ENCODE assay signal across 8 cellular contexts in the genomic region with DNA sequence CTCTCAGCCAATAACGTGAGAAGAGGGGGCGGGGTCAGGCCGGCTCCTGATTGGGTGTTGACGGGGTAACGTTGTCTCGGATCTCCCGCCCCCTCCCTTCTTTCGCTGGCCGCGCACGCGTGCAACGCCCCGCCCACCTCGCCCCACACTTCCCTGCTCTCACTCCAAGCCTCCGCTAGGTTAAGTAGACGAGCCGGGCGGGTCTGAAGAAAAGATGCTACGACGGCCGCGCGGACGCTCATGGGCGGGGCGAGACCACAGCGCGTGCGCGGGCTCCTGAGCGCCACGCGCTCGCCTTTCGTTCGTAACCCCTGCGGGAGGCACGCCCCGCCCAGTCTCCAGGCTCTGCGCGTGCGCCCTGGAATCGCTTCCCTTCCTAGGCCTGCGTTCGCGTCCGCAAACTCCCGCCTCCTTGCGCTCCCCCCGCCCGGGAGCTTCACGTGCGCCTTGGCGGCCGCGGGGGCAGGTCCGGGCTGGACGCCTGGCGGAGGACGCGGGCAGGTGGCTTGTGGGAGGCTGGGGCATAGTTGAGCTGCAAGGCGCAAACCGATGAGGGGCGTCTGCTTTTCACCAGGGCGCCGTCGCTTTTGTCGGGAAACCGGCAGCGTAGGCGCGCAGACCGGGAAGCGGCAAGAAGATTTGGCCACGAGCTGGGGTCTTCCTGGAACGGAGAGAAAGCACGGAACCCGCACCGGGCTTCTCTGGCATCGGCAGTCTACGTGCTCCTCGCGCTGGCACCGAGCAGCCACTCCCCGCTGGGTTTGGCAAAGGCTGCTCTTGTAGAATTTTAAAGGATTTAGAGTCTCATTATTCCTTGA. TPM values are rescaled to one million over a fixed set of nuclear protein-coding genes. Genes with fewer than 3 reads are reported as not detected.
A peak's percentile ranks its signal among the peaks of the same experiment; 100 is the strongest.
DNase-seq lines count a peak whose midpoint lies in the region; ATAC-seq and TF ChIP-seq lines count a peak whose summit lies in the region.

No MANE protein-coding gene starts in this region.

- ATAC-seq in GM18873 (IDR thresholded peaks at IDR 0.05; ENCODE audit: low FRiP score, unreplicated experiment) (peak; percentile 81), HG03135 (IDR thresholded peaks at IDR 0.05; ENCODE audit: unreplicated experiment) (peak; percentile 84)

- peaks cover 0 to 21% of the 10 kb centered on the region in 2 donors for H3K4me1 ChIP-seq in breast epithelium
- H3K4me1 ChIP-seq in skeletal muscle tissue (ENCODE audit: control insufficient read depth in 3 of 3, insufficient read depth in 3 of 3, low read length in 3 of 3) = peaks cover 13 to 14% (median 14%) of the 10 kb centered on the region in 3 donors

- H3K27me3 ChIP-seq in breast epithelium (no peaks in the 10 kb centered on the region), skeletal muscle tissue (ENCODE audit: control insufficient read depth in 3 of 3, insufficient read depth in 3 of 3, low read length in 3 of 3) (no peaks in the 10 kb centered on the region)

- H3K4me3 ChIP-seq in breast epithelium (peak overlapping the region; percentile 71 to 91 (median 83)), iPS-18c (ENCODE audit: insufficient read depth, low read depth, low read length) (peak overlapping the region; percentile 79), skeletal muscle tissue (ENCODE audit: low read length in 3 of 3) (peak overlapping the region; percentile 75 to 92 (median 89))

- H3K9ac ChIP-seq in skeletal muscle tissue (ENCODE audit: low read depth in 1 of 3, low read length in 3 of 3) = peak overlapping the region; percentile 75 to 94 (median 93)

- no peaks in the 10 kb centered on the region for H3K36me3 ChIP-seq in breast epithelium
- no peaks in the 10 kb centered on the region for H3K36me3 ChIP-seq in skeletal muscle tissue (ENCODE audit: control insufficient read depth in 3 of 3, insufficient read depth in 3 of 3, low read length in 3 of 3)

- intact Hi-C loops in breast epithelium (cut with DNase I; ENCODE audit: low total_unique reads) = no loop called here

- peak; percentile 98 for DNase-seq in AG08395 (ENCODE audit: low spot score)
- peak; percentile 99 for DNase-seq in NCI-H2196 (lab: John Stamatoyannopoulos, UW; ENCODE audit: unreplicated experiment)
- peak; percentile 99 for DNase-seq in breast epithelium (ENCODE audit: low spot score in 2 of 2)

- no peaks in the 10 kb centered on the region for H3K9me3 ChIP-seq in breast epithelium
- H3K9me3 ChIP-seq in iPS-18c (ENCODE audit: control insufficient read depth, insufficient read depth, low read length) = no peaks in the 10 kb centered on the region
- no peaks in the 10 kb centered on the region for H3K9me3 ChIP-seq in skeletal muscle tissue (ENCODE audit: control insufficient read depth in 3 of 3, low read length in 3 of 3)

- TF ChIP-seq CTCF in VCaP (conservative IDR thresholded peaks at IDR 0.05) (0 out of 2 replicates have a peak, but pooled peaks have one; percentile 26), breast epithelium (IDR thresholded peaks at IDR 0.05) (peak; percentile 35 to 65 (median 55))

- TF ChIP-seq POLR2A in breast epithelium (IDR thresholded peaks at IDR 0.05) = peak; percentile 64

- H3K27ac ChIP-seq in VCaP (peak overlapping the region; percentile 97), breast epithelium (peak overlapping the region; percentile 89 to 95), skeletal muscle tissue (ENCODE audit: low read depth, low read length) (peak overlapping the region; percentile 94)

RNA-seq across cellular contexts. Expression of a gene that starts 0.5 kb away (rescaled TPM):
- total RNA-seq in breast epithelium (10 to 100 TPM; 34.7 to 51.2 (median 47.5) TPM), skeletal muscle tissue (28.2 TPM)

Comparison
In these comparisons a context has a peak if more than half of its experiments do, and no peak if none do; other contexts are left out.
1. Peak in every context shown above with its lines: DNase-seq, ATAC-seq, H3K4me3 ChIP-seq and H3K27ac ChIP-seq.